Comparison of ENCODE assay signal across 10 cellular contexts in the genomic region with DNA sequence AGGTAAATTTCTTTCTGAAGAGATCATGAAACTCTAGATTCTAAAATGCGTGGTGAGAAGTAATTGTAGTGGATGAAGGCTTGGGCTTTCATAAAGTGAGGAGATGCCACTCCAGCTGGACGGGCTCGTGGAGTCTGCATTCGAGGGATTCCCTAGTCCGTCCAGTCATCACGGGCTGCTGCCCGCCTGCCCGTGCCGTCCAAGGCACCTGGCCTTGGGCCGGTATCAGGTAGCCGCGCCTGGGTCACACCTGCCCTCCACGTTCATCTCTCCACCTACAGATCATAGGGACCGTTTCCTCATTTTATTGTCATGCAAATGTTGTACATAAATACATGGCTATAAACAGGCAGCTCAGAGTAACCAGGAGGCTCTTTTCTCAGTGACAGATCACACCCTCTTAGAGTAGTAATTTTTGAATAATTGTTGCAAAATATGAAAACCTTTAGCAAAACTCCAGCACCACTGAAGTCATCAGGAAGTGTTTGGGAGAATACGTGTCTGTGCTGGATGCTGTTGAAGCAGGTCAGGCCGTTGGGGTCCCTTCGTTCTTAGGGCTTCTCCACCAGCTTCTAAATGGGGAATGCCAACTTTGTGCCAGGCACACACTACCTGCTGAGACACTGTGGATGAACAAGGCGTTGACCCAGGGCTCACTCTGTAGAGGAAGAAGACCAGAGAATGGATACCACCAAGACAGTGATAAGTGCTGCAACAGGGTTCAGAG.
DNase-seq lines count a peak whose midpoint lies in the region; ATAC-seq and TF ChIP-seq lines count a peak whose summit lies in the region.
"Had no signal": no experiment of that assay in that cellular context is flagged by ENCODE, and none has a peak within 500 bp of the region (broad histone marks: within the 10 kb centered on the region; RNA-seq: fewer than 3 reads in every experiment).

No MANE protein-coding gene starts in this region.

- peaks cover 43% of the 10 kb centered on the region for H3K36me3 ChIP-seq in DND-41 (ENCODE audit: insufficient read depth, low read length)
- H3K36me3 ChIP-seq: adrenal gland had no signal

- H3K36me3 Mint-ChIP-seq in activated CD8-positive, alpha-beta T cell treated with anti-CD3 and anti-CD28 coated beads for 36 hours (ENCODE audit: low read depth): peaks cover 9% of the 10 kb centered on the region
- H3K36me3 Mint-ChIP-seq in naive thymus-derived CD8-positive, alpha-beta T cell: peaks cover 0 to 1% (median 0%) of the 10 kb centered on the region in 3 donors

- H3K4me1 Mint-ChIP-seq in activated CD8-positive, alpha-beta T cell treated with anti-CD3 and anti-CD28 coated beads for 36 hours (ENCODE audit: low read depth): peaks cover 90% of the 10 kb centered on the region
- peaks cover 46 to 93% (median 85%) of the 10 kb centered on the region in 4 donors for H3K4me1 Mint-ChIP-seq in naive thymus-derived CD8-positive, alpha-beta T cell

- H3K9ac ChIP-seq in DND-41 (ENCODE audit: low read depth, low read length): peak overlapping the region; percentile 76

- H3K27me3 Mint-ChIP-seq in activated CD8-positive, alpha-beta T cell treated with anti-CD3 and anti-CD28 coated beads for 36 hours: no peaks in the 10 kb centered on the region
- H3K27me3 Mint-ChIP-seq in naive thymus-derived CD8-positive, alpha-beta T cell: no peaks in the 10 kb centered on the region

- peaks cover 44% of the 10 kb centered on the region for H4K20me1 ChIP-seq in DND-41 (ENCODE audit: insufficient read depth, low read length)

- TF ChIP-seq CTCF in DND-41 (IDR thresholded peaks at IDR 0.05; ENCODE audit: borderline replicate concordance, extremely low read depth, low read length, poor library complexity, severe bottlenecking) (no peak), RWPE1 (conservative IDR thresholded peaks at IDR 0.05; ENCODE audit: low read depth) (no peak)
- no peak for TF ChIP-seq CTCF in activated CD8-positive, alpha-beta T cell treated with anti-CD3 and anti-CD28 coated beads for 36 hours (IDR thresholded peaks at IDR 0.05)

- H3K27ac Mint-ChIP-seq in activated CD8-positive, alpha-beta T cell treated with anti-CD3 and anti-CD28 coated beads for 36 hours: peak overlapping the region; percentile 93
- peak overlapping the region; percentile 88 to 98 (median 95) for H3K27ac Mint-ChIP-seq in naive thymus-derived CD8-positive, alpha-beta T cell

- POLR2A ChIA-PET in activated CD8-positive, alpha-beta T cell treated with anti-CD3 and anti-CD28 coated beads for 36 hours (lab: Charles Lee): interaction anchor here (1.1 to 4.0 kb wide), 6 partner anchors 33 to 56 kb away, joined by 4 to 51 read pairs (median 23); no protein-coding TSS in a partner anchor
- POLR2A ChIA-PET in naive thymus-derived CD8-positive, alpha-beta T cell (lab: Charles Lee): interaction anchor here (0.6 to 1.8 kb wide), 3 partner anchors 75 to 434 kb away, joined by 3 to 6 read pairs (median 6); no protein-coding TSS in a partner anchor
- POLR2A ChIA-PET in RWPE1 (lab: Yijun Ruan, JAX; ENCODE audit: low non-redundant PET): no interaction called here

- CTCF ChIA-PET in activated CD8-positive, alpha-beta T cell treated with anti-CD3 and anti-CD28 coated beads for 36 hours (lab: Charles Lee): interaction anchor here (0.7 to 3.9 kb wide), 10 partner anchors 15 to 335 kb away, joined by 3 to 20 read pairs (median 6); no protein-coding TSS in a partner anchor
- CTCF ChIA-PET in RWPE1 (lab: Yijun Ruan, JAX): no interaction called here

- DNase-seq in DND-41 (peak; percentile 52), NCI-H2081 (lab: John Stamatoyannopoulos, UW) (no peak), RWPE1 (ENCODE audit: low spot score) (no peak)
- DNase-seq in activated CD8-positive, alpha-beta T cell treated with anti-CD3 and anti-CD28 coated beads for 36 hours: no peak
- no peak for DNase-seq in naive thymus-derived CD8-positive, alpha-beta T cell
- DNase-seq: midbrain had no signal

- no peaks in the 10 kb centered on the region for H3K9me3 Mint-ChIP-seq in activated CD8-positive, alpha-beta T cell treated with anti-CD3 and anti-CD28 coated beads for 36 hours
- H3K9me3 Mint-ChIP-seq in naive thymus-derived CD8-positive, alpha-beta T cell: no peaks in the 10 kb centered on the region

- H3K4me3 ChIP-seq in DND-41 (ENCODE audit: low read depth in 1 of 2, low read length in 2 of 2): peak overlapping the region; percentile 67
- H3K4me3 ChIP-seq: adrenal gland had no signal

- H3K27ac ChIP-seq in DND-41 (ENCODE audit: low read length) (peak overlapping the region; percentile 98), RWPE1 (no peak overlapping the region)

- peaks cover 81% of the 10 kb centered on the region for H3K79me2 ChIP-seq in DND-41 (ENCODE audit: insufficient read depth, low read length)

- no peak for ATAC-seq in DND-41 (ENCODE audit: insufficient read depth, low read depth)
- peak; percentile 18 for ATAC-seq in GM21723 (IDR thresholded peaks at IDR 0.05; ENCODE audit: unreplicated experiment)
- no peak for ATAC-seq in activated CD8-positive, alpha-beta T cell treated with anti-CD3 and anti-CD28 coated beads for 36 hours
- ATAC-seq in naive thymus-derived CD8-positive, alpha-beta T cell: no peak
- no peak for ATAC-seq in GM21619 (IDR thresholded peaks at IDR 0.05; ENCODE audit: unreplicated experiment)
- ATAC-seq in activated CD4-positive, CD25-positive, alpha-beta regulatory T cell treated with anti-CD3 and anti-CD28 coated beads, Interleukin-2, amount 50 U/mL, for 24 hours: no peak

- intact Hi-C loops in activated CD8-positive, alpha-beta T cell treated with anti-CD3 and anti-CD28 coated beads for 36 hours (cut with micrococcal nuclease): loop anchor here (2.0 to 10.0 kb wide), 3 partner anchors 51 to 399 kb away; partner anchors contain the start of gene LDLRAD4

- no peaks in the 10 kb centered on the region for H3K9me3 ChIP-seq in DND-41 (ENCODE audit: insufficient read depth, low read length, severe bottlenecking)
- H3K9me3 ChIP-seq: adrenal gland had no signal

- peak overlapping the region; percentile 80 for H3K4me2 ChIP-seq in DND-41 (ENCODE audit: insufficient read depth, low read length)

- H3K27me3 ChIP-seq in DND-41 (ENCODE audit: insufficient read depth, low read length, poor library complexity): no peaks in the 10 kb centered on the region
- H3K27me3 ChIP-seq: adrenal gland had no signal

- peaks cover 91% of the 10 kb centered on the region for H3K4me1 ChIP-seq in DND-41 (ENCODE audit: insufficient read depth, low read length)

- no peak overlapping the region for H2AFZ ChIP-seq in DND-41 (ENCODE audit: low read depth, low read length)

- H3K4me3 Mint-ChIP-seq in activated CD8-positive, alpha-beta T cell treated with anti-CD3 and anti-CD28 coated beads for 36 hours: peak overlapping the region; percentile 76
- peak overlapping the region; percentile 38 to 93 (median 87) for H3K4me3 Mint-ChIP-seq in naive thymus-derived CD8-positive, alpha-beta T cell
